In the genomic region with DNA sequence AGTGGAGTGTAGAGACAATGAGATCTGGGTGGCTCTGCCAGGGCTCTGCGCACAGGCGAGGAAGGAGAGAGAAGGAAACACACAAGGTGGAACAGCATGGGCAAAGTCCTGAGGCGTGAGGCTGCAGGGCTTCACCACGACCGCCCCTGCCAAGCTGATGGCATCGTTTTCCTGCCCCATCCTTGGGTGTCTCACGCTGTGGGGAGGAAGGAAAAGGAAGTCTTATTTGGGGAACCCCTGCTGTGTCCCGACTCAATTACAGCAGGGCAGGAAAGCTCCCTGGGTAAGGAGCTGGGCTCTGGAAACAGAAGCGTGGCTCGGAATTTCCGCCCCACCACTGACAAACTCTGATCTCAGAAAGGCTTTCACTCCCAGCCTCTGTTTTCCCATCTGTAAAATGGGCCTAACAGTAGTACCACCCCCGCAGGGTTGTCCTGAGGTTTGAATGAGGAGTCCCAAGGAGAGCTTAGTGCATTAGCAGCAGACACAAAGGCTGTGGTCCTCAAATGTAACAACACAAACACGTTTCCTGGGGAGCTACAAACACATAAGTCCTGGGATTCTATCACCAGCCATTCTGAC, we compare ENCODE assay signal across 18 cellular contexts. TPM values are rescaled to one million over a fixed set of nuclear protein-coding genes. Genes with fewer than 3 reads are reported as not detected.
DNase-seq lines count a peak whose midpoint lies in the region; ATAC-seq, FAIRE-seq and TF ChIP-seq lines count a peak whose summit lies in the region.
"Had no signal": no experiment of that assay in that cellular context is flagged by ENCODE, and none has a peak within 500 bp of the region (broad histone marks: within the 10 kb centered on the region; RNA-seq: fewer than 3 reads in every experiment).

No MANE protein-coding gene starts in this region.

- H3K4me1 ChIP-seq in breast epithelium (peaks cover 5 to 15% of the 10 kb centered on the region in 2 donors), mammary epithelial cell (ENCODE audit: insufficient read depth, low read length) (peaks cover 11% of the 10 kb centered on the region), K562 (replicated peaks in 1 of 2; ENCODE audit: control insufficient read depth in 2 of 2, insufficient read depth in 2 of 2, low read length in 2 of 2) (peaks cover 0 to 4% of the 10 kb centered on the region in 2 experiments; a peak in 1 of 5 replicates), liver (ENCODE audit: control insufficient read depth in 4 of 4, insufficient read depth in 4 of 4, low read length in 3 of 4) (peaks cover 0 to 10% (median 0%) of the 10 kb centered on the region in 4 donors), gastrocnemius medialis (peaks cover 0 to 8% of the 10 kb centered on the region in 2 donors), colonic mucosa (no peaks in the 10 kb centered on the region)

- no TSS peak for BruUV-seq in mammary epithelial cell (replicated peaks; lab: Mats Ljungman, UMichigan)
- BruUV-seq in K562 (replicated peaks; lab: Mats Ljungman, UMichigan) = no TSS peak

- FAIRE-seq in K562 (lab: Jason Lieb, UNC) = no peak
- FAIRE-seq: H54 had no signal

- dilution Hi-C loops in mammary epithelial cell (cut with HindIII; ENCODE audit: low sequenced_read_pairs) = no loop called here

- no peak for TF ChIP-seq RAD21 in K562 (CRISPR knock-in tag; conservative IDR thresholded peaks at IDR 0.05 in 1 of 2, IDR thresholded peaks at IDR 0.05 in 1 of 2)
- TF ChIP-seq RAD21 in liver (IDR thresholded peaks at IDR 0.05) = no peak

- H2AFZ ChIP-seq in mammary epithelial cell (ENCODE audit: low read depth, low read length) (no peak overlapping the region), K562 (ENCODE audit: low read depth, low read length) (no peak overlapping the region)

- TF ChIP-seq CTCF in breast epithelium (IDR thresholded peaks at IDR 0.05) (no peak), mammary epithelial cell (conservative IDR thresholded peaks at IDR 0.05 in 1 of 2, IDR thresholded peaks at IDR 0.05 in 1 of 2; ENCODE audit: extremely low read depth in 1 of 2, insufficient read depth in 1 of 2, low read depth in 1 of 2, low read length in 2 of 2) (no peak), K562 (IDR thresholded peaks at IDR 0.05 in 2 of 3, conservative IDR thresholded peaks at IDR 0.05 in 1 of 3; ENCODE audit: insufficient read depth in 2 of 3, low read depth in 1 of 3, low read length in 3 of 3) (no peak), liver (IDR thresholded peaks at IDR 0.05; ENCODE audit: low read depth, low read length, missing input control) (no peak), gastrocnemius medialis (IDR thresholded peaks at IDR 0.05 in 4 of 5, conservative IDR thresholded peaks at IDR 0.05 in 1 of 5) (no peak), colonic mucosa (IDR thresholded peaks at IDR 0.05) (no peak)

- TF ChIP-seq EP300 in K562 (IDR thresholded peaks at IDR 0.05; ENCODE audit: low read length) = no peak

- H3K79me2 ChIP-seq in mammary epithelial cell (ENCODE audit: insufficient read depth, low read length) (no peaks in the 10 kb centered on the region), K562 (ENCODE audit: control insufficient read depth, insufficient read depth, low read length) (no peaks in the 10 kb centered on the region)

- H3K27ac ChIP-seq in breast epithelium (peak overlapping the region; percentile 82 to 88), mammary epithelial cell (ENCODE audit: insufficient read depth, low read depth, low read length) (no peak overlapping the region), K562 (ENCODE audit: extremely low read depth, low read depth, low read length) (no peak overlapping the region), liver (ENCODE audit: low read depth in 1 of 2, low read length in 2 of 2) (peak overlapping the region; percentile 44 to 66), gastrocnemius medialis (peak overlapping the region in 3 of 4 donors; percentile 17 to 84 (median 57)), colonic mucosa (no peak overlapping the region)
- H3K27ac ChIP-seq: 22Rv1 had no signal

- WGBS in mammary epithelial cell (ENCODE audit: low coverage, missing lambda C conversion rate) = 88% methylated on average over 11 of the region's 13 CpGs
- WGBS in K562 (ENCODE audit: insufficient coverage, low coverage, missing lambda C conversion rate) = 2% methylated on average over 13 of the region's 13 CpGs
- 69% methylated on average over 13 of the region's 13 CpGs for WGBS in liver

- no peak for ATAC-seq in K562
- no peak for ATAC-seq in gastrocnemius medialis

- H4K20me1 ChIP-seq in mammary epithelial cell (ENCODE audit: insufficient read depth, low read length) (no peaks in the 10 kb centered on the region), K562 (replicated peaks; ENCODE audit: control insufficient read depth, insufficient read depth, low read length) (peaks cover 4% of the 10 kb centered on the region; the same call in 1 of the 2 replicates)

- H3K9me3 ChIP-seq in breast epithelium = no peaks in the 10 kb centered on the region
- no peaks in the 10 kb centered on the region for H3K9me3 ChIP-seq in mammary epithelial cell (replicated peaks; ENCODE audit: insufficient read depth, low read length)
- no peaks in the 10 kb centered on the region for H3K9me3 ChIP-seq in K562 (replicated peaks; ENCODE audit: control insufficient read depth, insufficient read depth, low read depth, low read length)
- H3K9me3 ChIP-seq in liver (ENCODE audit: control insufficient read depth in 4 of 4, low read length in 3 of 4) = no peaks in the 10 kb centered on the region
- no peaks in the 10 kb centered on the region for H3K9me3 ChIP-seq in gastrocnemius medialis
- H3K9me3 ChIP-seq in colonic mucosa = no peaks in the 10 kb centered on the region

- H3K27me3 ChIP-seq in breast epithelium (no peaks in the 10 kb centered on the region), mammary epithelial cell (ENCODE audit: insufficient read depth, low read length) (no peaks in the 10 kb centered on the region), K562 (ENCODE audit: control insufficient read depth in 2 of 2, insufficient read depth in 2 of 2, low read length in 2 of 2) (peaks cover 11 to 47% of the 10 kb centered on the region in 2 experiments; a peak in 4 of 5 replicates), liver (ENCODE audit: control insufficient read depth in 4 of 4, insufficient read depth in 4 of 4, low read length in 3 of 4) (peaks cover 0 to 12% (median 0%) of the 10 kb centered on the region in 4 donors), gastrocnemius medialis (no peaks in the 10 kb centered on the region), colonic mucosa (no peaks in the 10 kb centered on the region)

- DNase-seq in breast epithelium (ENCODE audit: low spot score in 2 of 2) = no peak
- no peak for DNase-seq in mammary epithelial cell
- no peak for DNase-seq in K562 (ENCODE audit: extremely low read depth in 1 of 4, low spot score in 3 of 4)
- no peak for DNase-seq in gastrocnemius medialis
- no peak for DNase-seq in NK-92 treated with Interleukin-12 subunit alpha and Interleukin-12 subunit beta, amount 100 ng/mL, for 24 hours (lab: John Stamatoyannopoulos, UW)
- DNase-seq in colonic mucosa = no peak
- no peak for DNase-seq in NCI-H1105 (lab: John Stamatoyannopoulos, UW)
- DNase-seq: COR-L47, DMS153, EL, Kasumi-1, NCI-H1417 treated with DMSO at 0.1 percent for 48 hours, NCI-H2029, NCI-H510A treated with DMSO at 0.1 percent for 48 hours had no signal

- no peaks in the 10 kb centered on the region for H3K9me1 ChIP-seq in K562 (ENCODE audit: control insufficient read depth, insufficient read depth, low read length)

- POLR2A ChIA-PET in K562 (lab: Yijun Ruan, JAX) = interaction anchor here (0.6 kb wide), 1 partner anchor 26 kb away, joined by 3 read pairs; no protein-coding TSS in a partner anchor

- H3K4me3 ChIP-seq in breast epithelium = no peak overlapping the region
- no peak overlapping the region for H3K4me3 ChIP-seq in mammary epithelial cell (replicated peaks in 1 of 3; ENCODE audit: insufficient read depth in 1 of 3, low read depth in 2 of 3, low read length in 3 of 3)
- H3K4me3 ChIP-seq in K562 = no peak overlapping the region
- no peak overlapping the region for H3K4me3 ChIP-seq in liver (ENCODE audit: low read depth in 1 of 3, low read length in 3 of 3)
- H3K4me3 ChIP-seq in gastrocnemius medialis = no peak overlapping the region
- H3K4me3 ChIP-seq in colonic mucosa = no peak overlapping the region

- in situ Hi-C loops in mammary epithelial cell (cut with MboI; ENCODE audit: low sequenced_read_pairs in 2 of 2) (no loop called here), K562 (cut with MboI) (no loop called here), gastrocnemius medialis (cut with MboI; ENCODE audit: low sequenced_read_pairs in 4 of 4) (no loop called here)

- intact Hi-C loops in breast epithelium (cut with DNase I; ENCODE audit: low total_unique reads) = loop anchor here (10.0 kb wide), 1 partner anchor 372 kb away; no protein-coding TSS in a partner anchor
- intact Hi-C loops in mammary epithelial cell (cut with micrococcal nuclease) = no loop called here
- intact Hi-C loops in K562 (cut with micrococcal nuclease) = no loop called here
- intact Hi-C loops in gastrocnemius medialis (cut with DNase I; ENCODE audit: low total_unique reads) = no loop called here
- intact Hi-C loops in colonic mucosa (cut with DNase I) = no loop called here

- CTCF ChIA-PET in mammary epithelial cell (lab: Charles Lee; ENCODE audit: low non-redundant PET) (no interaction called here), K562 (lab: Yijun Ruan, JAX; ENCODE audit: low intra/inter-chr PET ratio) (no interaction called here)

- H3K4me2 ChIP-seq in mammary epithelial cell (ENCODE audit: insufficient read depth, low read depth, low read length) (no peak overlapping the region), K562 (ENCODE audit: insufficient read depth, low read length) (no peak overlapping the region)

- H3K9ac ChIP-seq in mammary epithelial cell (ENCODE audit: insufficient read depth, low read length) (no peak overlapping the region), K562 (ENCODE audit: insufficient read depth in 1 of 2, low read depth in 2 of 2, low read length in 2 of 2) (no peak overlapping the region), liver (ENCODE audit: low read depth in 1 of 2, low read length in 2 of 2) (no peak overlapping the region), colonic mucosa (ENCODE audit: low read depth in 2 of 2, low read length in 2 of 2) (no peak overlapping the region)

- TF ChIP-seq POLR2A in breast epithelium (IDR thresholded peaks at IDR 0.05) (no peak), K562 (conservative IDR thresholded peaks at IDR 0.05) (no peak), gastrocnemius medialis (IDR thresholded peaks at IDR 0.05) (no peak)

- no peaks in the 10 kb centered on the region for H3K36me3 ChIP-seq in breast epithelium
- H3K36me3 ChIP-seq in mammary epithelial cell (ENCODE audit: insufficient read depth, low read length) = no peaks in the 10 kb centered on the region
- no peaks in the 10 kb centered on the region for H3K36me3 ChIP-seq in K562 (ENCODE audit: control insufficient read depth, insufficient read depth, low read length)
- no peaks in the 10 kb centered on the region for H3K36me3 ChIP-seq in liver (ENCODE audit: control insufficient read depth in 4 of 4, insufficient read depth in 3 of 4, low read depth in 1 of 4, low read length in 3 of 4)
- H3K36me3 ChIP-seq in gastrocnemius medialis = no peaks in the 10 kb centered on the region
- H3K36me3 ChIP-seq in colonic mucosa = no peaks in the 10 kb centered on the region

RNA-seq across cellular contexts. Expression of gene CDH5, which starts 3.2 kb away (rescaled TPM):
- total RNA-seq in breast epithelium = 10 to 100 TPM; 19.2 to 52.8 (median 45.1) TPM
- total RNA-seq in mammary epithelial cell = under 1 TPM in 1 of 2 donors, not detected in 1; 0.12 TPM
- 0.03 TPM for polyA plus RNA-seq in mammary epithelial cell
- not detected for polyA minus RNA-seq in mammary epithelial cell
- total RNA-seq in K562 (2011; cell fraction: chromatin; rRNA removed; ENCODE audit: low replicate concordance) = not detected in 2 replicates
- total RNA-seq in K562 (2011; cell fraction: nucleolus; rRNA removed) = not detected in 2 replicates
- total RNA-seq in K562 (2011; cell fraction: nucleoplasm; rRNA removed) = not detected in 2 replicates
- total RNA-seq in K562 (2014; rRNA removed) = not detected in 2 replicates
- not detected in 2 replicates for total RNA-seq in K562 (2014; rRNA removed; fragmentation: Illumina TruSeq; extraction: Trizol)
- not detected in 2 replicates for total RNA-seq in K562 (2015; rRNA removed; fragmentation: Illumina TruSeq; extraction: Trizol)
- total RNA-seq in K562 (2021) = 0.04 TPM in 1 of 2 replicates, not detected in the other
- polyA plus RNA-seq in K562 (2011; rRNA removed) = not detected in 2 replicates
- polyA plus RNA-seq in K562 (2011; cell fraction: cytosol; rRNA removed) = 0.04 and 0.06 TPM in 2 replicates
- polyA plus RNA-seq in K562 (2011; cell fraction: nucleus; rRNA removed) = not detected in 2 replicates
- not detected in 2 replicates for polyA plus RNA-seq in K562 (2012)
- not detected in 2 replicates for polyA plus RNA-seq in K562 (2014; fragmentation: Illumina TruSeq; extraction: Trizol)
- polyA plus RNA-seq in K562 (2014; fragmentation: Nextera tagmentation; extraction: Ambion mirVana) = not detected
- polyA plus RNA-seq in K562 (2014; rRNA removed) = not detected in 2 replicates
- not detected in 2 replicates for polyA minus RNA-seq in K562 (2011; rRNA and poly(A)+ RNA removed)
- polyA minus RNA-seq in K562 (2011; cell fraction: cytosol; rRNA and poly(A)+ RNA removed) = not detected in 2 replicates
- not detected in 2 replicates for polyA minus RNA-seq in K562 (2011; cell fraction: nucleus; rRNA and poly(A)+ RNA removed)
- 10 to 100 TPM; 15.6 to 21.9 TPM for total RNA-seq in liver
- polyA plus RNA-seq in liver = 10 to 100 TPM in 1 of 2 donors, 1 to 10 TPM in 1; 5.5 to 19.3 TPM
- 10 to 100 TPM; 24.3 to 37.4 (median 31.7) TPM for total RNA-seq in gastrocnemius medialis
- 10 to 100 TPM in 1 of 2 donors, 1 to 10 TPM in 1; 4.4 to 15.2 TPM for total RNA-seq in colonic mucosa
- total RNA-seq: RPMI7951 had no signal

Comparison
In these comparisons a context has a peak if more than half of its experiments do, and no peak if none do; other contexts are left out.
1. H3K27ac ChIP-seq: peak in breast epithelium (2 of 2), liver (2 of 2) and gastrocnemius medialis (3 of 4); none in mammary epithelial cell (single experiment), K562 (single experiment) and colonic mucosa (single experiment).
2. RNA of gene CDH5, which starts 3.2 kb away (total RNA-seq): 19.2 to 52.8 TPM in breast epithelium, 24.3 to 37.4 TPM in gastrocnemius medialis, 15.6 to 21.9 TPM in liver and 4.4 to 15.2 TPM in colonic mucosa; 0.12 TPM in mammary epithelial cell and 0.04 TPM in K562; every median in the first group is over 4 times any median in the second.